In genomic region chr17:66076546-66077190, GRCh38 we compare ENCODE assay signal across 23 cellular contexts.
DNase-seq lines count a peak whose midpoint lies in the region; ATAC-seq, FAIRE-seq and TF ChIP-seq lines count a peak whose summit lies in the region.
"Had no signal": no experiment of that assay in that cellular context is flagged by ENCODE, and none has a peak within 500 bp of the region (broad histone marks: within the 10 kb centered on the region; RNA-seq: fewer than 3 reads in every experiment).

No MANE protein-coding gene starts in this region.

- TF ChIP-seq CTCF in KMS-11 (conservative IDR thresholded peaks at IDR 0.05; ENCODE audit: low read depth, low read length): no peak
- no peak for TF ChIP-seq CTCF in astrocyte (IDR thresholded peaks at IDR 0.05; ENCODE audit: insufficient read depth, low read depth, low read length)
- no peak for TF ChIP-seq CTCF in nephron progenitor cell (IDR thresholded peaks at IDR 0.05)
- TF ChIP-seq CTCF in omental fat pad (IDR thresholded peaks at IDR 0.05): no peak

- intact Hi-C loops in left cardiac atrium (cut with DNase I) (no loop called here), Right ventricle myocardium superior (cut with DNase I) (no loop called here)

- H3K4me3 ChIP-seq in KMS-11 (IDR thresholded peaks at IDR 0.05; ENCODE audit: insufficient read depth, low read depth, low read length) (no peak overlapping the region), astrocyte (ENCODE audit: insufficient read depth, low read depth, low read length) (no peak overlapping the region)
- H3K4me3 ChIP-seq: HAP-1 had no signal

- H3K27me3 ChIP-seq in KMS-11 (ENCODE audit: insufficient read depth, low read depth): no peaks in the 10 kb centered on the region
- H3K27me3 ChIP-seq in astrocyte (ENCODE audit: insufficient read depth, low read length): no peaks in the 10 kb centered on the region

- H3K4me3 Mint-ChIP-seq in astrocyte (ENCODE audit: unreplicated experiment) (no peak overlapping the region), nephron progenitor cell (no peak overlapping the region)
- H3K4me3 Mint-ChIP-seq: activated naive CD4-positive, alpha-beta T cell treated with anti-CD3 and anti-CD28 coated beads, Interleukin-2, amount 10 ng/mL, durations not matched to agents 7 days and 5 days; naive B cell; T-helper 17 cell had no signal

- H4K20me1 ChIP-seq in KMS-11 (ENCODE audit: insufficient read depth): no peaks in the 10 kb centered on the region
- no peaks in the 10 kb centered on the region for H4K20me1 ChIP-seq in astrocyte (ENCODE audit: insufficient read depth, low read length)

- H3K4me1 ChIP-seq in KMS-11 (ENCODE audit: low read depth, poor library complexity, severe bottlenecking): peaks cover 37% of the 10 kb centered on the region
- H3K4me1 ChIP-seq in astrocyte (ENCODE audit: insufficient read depth, low read length): no peaks in the 10 kb centered on the region
- H3K4me1 ChIP-seq: parathyroid adenoma had no signal

- H3K9me3 Mint-ChIP-seq in astrocyte (ENCODE audit: unreplicated experiment): peaks cover 3% of the 10 kb centered on the region
- H3K9me3 Mint-ChIP-seq in nephron progenitor cell: peaks cover 29% of the 10 kb centered on the region

- no peaks in the 10 kb centered on the region for H3K36me3 ChIP-seq in KMS-11 (ENCODE audit: insufficient read depth)
- no peaks in the 10 kb centered on the region for H3K36me3 ChIP-seq in astrocyte (ENCODE audit: insufficient read depth, low read length)
- H3K36me3 ChIP-seq: HAP-1 had no signal

- peak; percentile 33 for DNase-seq in left cardiac atrium
- DNase-seq in Right ventricle myocardium superior: no peak
- peak; percentile 1 for DNase-seq in astrocyte (ENCODE audit: low read depth)
- no peak for DNase-seq in nephron progenitor cell
- DNase-seq in omental fat pad (ENCODE audit: low spot score): no peak
- no peak for DNase-seq in inferior parietal cortex (ENCODE audit: extremely low spot score)
- DNase-seq: activated CD4-positive, alpha-beta T cell treated with anti-CD3 and anti-CD28 coated beads, Interleukin-2, amount 50 U/mL, for 4 hours; activated naive CD4-positive, alpha-beta T cell treated with anti-CD3 and anti-CD28 coated beads, Interleukin-2, amount 10 ng/mL, durations not matched to agents 7 days and 5 days; cortex of kidney; GDM1; Karpas-422; naive B cell; NCI-H1436; NCI-H226; stimulated activated CD4-positive, alpha-beta T cell treated with anti-CD3 and anti-CD28 coated beads, Interleukin-4, amount 100 ng/mL, for 1 hour; T-helper 17 cell had no signal

- H3K9me3 ChIP-seq in astrocyte (ENCODE audit: insufficient read depth, low read depth, low read length): no peaks in the 10 kb centered on the region
- H3K9me3 ChIP-seq: HAP-1 had no signal

- ATAC-seq in left cardiac atrium (no peak), Right ventricle myocardium superior (ENCODE audit: poor library complexity) (no peak), HG03175 (IDR thresholded peaks at IDR 0.05; ENCODE audit: unreplicated experiment) (no peak), omental fat pad (ENCODE audit: low FRiP score) (no peak)
- ATAC-seq: T-helper 17 cell had no signal

- peak overlapping the region; percentile 12 for H3K27ac Mint-ChIP-seq in astrocyte (ENCODE audit: unreplicated experiment)
- H3K27ac Mint-ChIP-seq in nephron progenitor cell: peak overlapping the region; percentile 22
- H3K27ac Mint-ChIP-seq: activated naive CD4-positive, alpha-beta T cell treated with anti-CD3 and anti-CD28 coated beads, Interleukin-2, amount 10 ng/mL, durations not matched to agents 7 days and 5 days; naive B cell; T-helper 17 cell had no signal

- H2AFZ ChIP-seq in KMS-11 (ENCODE audit: low read depth) (peak overlapping the region; percentile 23; the same call in 1 of the 2 replicates), astrocyte (ENCODE audit: low read depth, low read length) (no peak overlapping the region)
- H2AFZ ChIP-seq: parathyroid adenoma had no signal

- no peak for FAIRE-seq in astrocyte (lab: Jason Lieb, UNC)
- FAIRE-seq: GM12891 had no signal

- H3K79me2 ChIP-seq in KMS-11 (ENCODE audit: insufficient read depth, low read depth) (no peaks in the 10 kb centered on the region), astrocyte (ENCODE audit: insufficient read depth, low read length) (no peaks in the 10 kb centered on the region)
- H3K79me2 ChIP-seq: parathyroid adenoma had no signal

- peaks cover 6% of the 10 kb centered on the region for H3K36me3 Mint-ChIP-seq in astrocyte (ENCODE audit: low read depth, unreplicated experiment)
- H3K36me3 Mint-ChIP-seq in nephron progenitor cell (ENCODE audit: low read depth): peaks cover 76% of the 10 kb centered on the region
- H3K36me3 Mint-ChIP-seq: activated naive CD4-positive, alpha-beta T cell treated with anti-CD3 and anti-CD28 coated beads, Interleukin-2, amount 10 ng/mL, durations not matched to agents 7 days and 5 days had no signal

- H3K27me3 Mint-ChIP-seq in astrocyte (ENCODE audit: low read depth, unreplicated experiment): no peaks in the 10 kb centered on the region
- H3K27me3 Mint-ChIP-seq in nephron progenitor cell (ENCODE audit: low read depth, poor library complexity): no peaks in the 10 kb centered on the region
- H3K27me3 Mint-ChIP-seq: activated naive CD4-positive, alpha-beta T cell treated with anti-CD3 and anti-CD28 coated beads, Interleukin-2, amount 10 ng/mL, durations not matched to agents 7 days and 5 days; naive B cell; T-helper 17 cell had no signal

- H3K4me2 ChIP-seq in KMS-11: peak overlapping the region; percentile 43; the same call in 1 of the 2 replicates
- H3K4me2 ChIP-seq in astrocyte (ENCODE audit: low read length): no peak overlapping the region

- H3K9ac ChIP-seq in KMS-11: no peak overlapping the region
- H3K9ac ChIP-seq in astrocyte (ENCODE audit: low read length): no peak overlapping the region
- H3K9ac ChIP-seq: parathyroid adenoma had no signal

- no peak overlapping the region for H3K27ac ChIP-seq in KMS-11
- H3K27ac ChIP-seq in astrocyte (ENCODE audit: low read depth, low read length): no peak overlapping the region
- H3K27ac ChIP-seq: epithelial cell of prostate, parathyroid adenoma, VCaP had no signal

- H3K4me1 Mint-ChIP-seq in astrocyte (ENCODE audit: low read depth, unreplicated experiment): peaks cover 10% of the 10 kb centered on the region
- H3K4me1 Mint-ChIP-seq in nephron progenitor cell: no peaks in the 10 kb centered on the region
- H3K4me1 Mint-ChIP-seq: naive B cell had no signal

Comparison
In these comparisons a context has a peak if more than half of its experiments do, and no peak if none do; other contexts are left out.
1. DNase-seq: peak in left cardiac atrium (single experiment) and astrocyte (single experiment); none in Right ventricle myocardium superior (single experiment), nephron progenitor cell (single experiment), omental fat pad (single experiment) and inferior parietal cortex (single experiment).